Comparison of ENCODE assay signal across 8 cellular contexts in the genomic region with DNA sequence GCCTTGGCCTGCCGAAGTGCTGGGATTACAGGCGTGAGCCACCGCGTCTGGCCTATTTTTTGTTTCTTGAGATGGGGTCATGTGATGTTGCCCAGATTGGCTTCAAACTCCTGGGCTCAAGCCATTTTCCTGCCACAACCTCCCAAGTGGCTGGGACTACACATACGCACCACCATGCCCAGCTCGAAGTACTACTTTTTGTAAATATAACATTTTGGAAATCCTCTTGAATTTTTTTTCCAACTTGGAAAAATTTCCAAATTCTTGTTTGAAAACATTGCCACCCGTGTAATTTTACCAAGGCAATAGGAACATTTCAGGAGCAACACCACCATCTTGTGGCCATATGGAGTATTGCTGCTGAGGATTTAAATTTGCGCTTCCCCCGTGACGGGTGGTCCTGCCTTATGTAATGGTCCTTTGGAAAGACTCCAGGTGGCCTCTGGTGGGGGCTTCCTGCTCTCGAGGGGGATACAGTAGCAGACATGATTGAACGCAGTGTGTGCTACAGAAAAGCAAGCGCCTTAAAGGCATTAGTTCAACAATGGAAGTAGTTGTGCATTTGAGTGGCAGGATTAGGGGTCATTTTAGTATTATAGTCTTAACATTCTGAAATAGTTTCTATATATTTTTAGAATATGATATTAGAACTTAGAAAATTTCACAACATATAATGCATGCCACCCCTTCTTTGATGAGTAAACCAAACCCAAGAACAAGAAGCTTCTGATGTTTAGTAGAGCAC. TPM values are rescaled to one million over a fixed set of nuclear protein-coding genes. Genes with fewer than 3 reads are reported as not detected.
DNase-seq lines count a peak whose midpoint lies in the region; ATAC-seq and TF ChIP-seq lines count a peak whose summit lies in the region.

No MANE protein-coding gene starts in this region.

- DNase-seq in GM04503 (ENCODE audit: low read depth) (peak; percentile 34), MV-4-11 (lab: John Stamatoyannopoulos, UW) (peak; percentile 42), UCSD-AML1 (lab: John Stamatoyannopoulos, UW; ENCODE audit: unreplicated experiment) (peak; percentile 25), iPS-NIHi7 (ENCODE audit: extremely low spot score) (peak; percentile 49), T1000 (lab: John Stamatoyannopoulos, UW) (no peak)
- DNase-seq in stimulated activated CD4-positive, alpha-beta T cell treated with anti-CD3 and anti-CD28 coated beads, Interleukin-12 subunit alpha, Interleukin-12 subunit beta, amount 100 ng/mL, for 48 hours (ENCODE audit: low read depth in 2 of 3, low spot score in 1 of 3), result peak in 2 of 3 donors; percentile 39 to 74

- peak; percentile 90 for TF ChIP-seq CTCF in brain (conservative IDR thresholded peaks at IDR 0.05)

- peak overlapping the region; percentile 66 to 96 (median 92) for H3K27ac Mint-ChIP-seq in brain

- peaks cover 12% of the 10 kb centered on the region for H3K4me1 Mint-ChIP-seq in brain

- peak overlapping the region in 4 of 5 experiments; percentile 72 to 77 (median 74) for H3K4me3 Mint-ChIP-seq in brain

- peaks cover 4% of the 10 kb centered on the region for H3K27me3 Mint-ChIP-seq in brain

- ATAC-seq in GM19397 (IDR thresholded peaks at IDR 0.05; ENCODE audit: unreplicated experiment), result no peak

- H3K9me3 Mint-ChIP-seq in brain, result no peaks in the 10 kb centered on the region

- H3K36me3 Mint-ChIP-seq in brain, result peaks cover 47% of the 10 kb centered on the region

RNA-seq across cellular contexts. Expression of gene FLYWCH1, which starts 8.0 kb away (rescaled TPM):
- polyA plus RNA-seq in brain (ENCODE audit: insufficient read depth, low read depth, low replicate concordance), result 44.2 TPM

RNA-seq across cellular contexts. Expression of gene FLYWCH2, which starts 36.7 kb away (rescaled TPM):
- polyA plus RNA-seq in brain (ENCODE audit: insufficient read depth, low read depth, low replicate concordance), result 65.5 TPM

RNA-seq across cellular contexts. Expression of gene KREMEN2, which starts 44.4 kb away (rescaled TPM):
- polyA plus RNA-seq in brain (ENCODE audit: insufficient read depth, low read depth, low replicate concordance), result 1.1 TPM

RNA-seq across cellular contexts. Expression of gene PAQR4, which starts 49.5 kb away (rescaled TPM):
- polyA plus RNA-seq in brain (ENCODE audit: insufficient read depth, low read depth, low replicate concordance), result 121 TPM
